Comparison of ENCODE assay signal across 15 cellular contexts in genomic region chr3:135788978-135789377, GRCh38.
DNase-seq lines count a peak whose midpoint lies in the region; ATAC-seq lines count a peak whose summit lies in the region.
"Had no signal": no experiment of that assay in that cellular context is flagged by ENCODE, and none has a peak within 500 bp of the region (broad histone marks: within the 10 kb centered on the region; RNA-seq: fewer than 3 reads in every experiment).

No MANE protein-coding gene starts in this region.

- no peak for DNase-seq in activated naive CD4-positive, alpha-beta T cell treated with anti-CD3 and anti-CD28 coated beads, Interleukin-2, amount 10 ng/mL, durations not matched to agents 7 days and 5 days
- DNase-seq in stimulated activated naive CD8-positive, alpha-beta T cell treated with anti-CD3 and anti-CD28 coated beads, Interleukin-15, amount 100 ng/mL, for 72 hours: no peak
- no peak for DNase-seq in stimulated activated naive CD8-positive, alpha-beta T cell treated with anti-CD3 and anti-CD28 coated beads, Interleukin-15, Interleukin-2, amounts not matched to agents 100 U/mL and 50 U/mL, for 24 hours
- DNase-seq in stimulated activated effector memory CD8-positive, alpha-beta T cell treated with anti-CD3 and anti-CD28 coated beads, Interleukin-12 subunit alpha, Interleukin-12 subunit beta, amount 100 ng/mL, for 72 hours (ENCODE audit: low spot score in 2 of 2): no peak
- DNase-seq: AML-193; Caco-2; Calu3; CD4-positive, alpha-beta T cell; CD8-positive, alpha-beta T cell; DMS79 treated with DMSO at 0.1 percent for 48 hours; GF-D8 had no signal

- ATAC-seq in stimulated activated naive CD8-positive, alpha-beta T cell treated with anti-CD3 and anti-CD28 coated beads, Interleukin-15, amount 100 ng/mL, for 72 hours: peak; percentile 19
- no peak for ATAC-seq in stimulated activated naive CD8-positive, alpha-beta T cell treated with anti-CD3 and anti-CD28 coated beads, Interleukin-15, Interleukin-2, amounts not matched to agents 100 U/mL and 50 U/mL, for 24 hours
- peak; percentile 27 for ATAC-seq in stimulated activated effector memory CD8-positive, alpha-beta T cell treated with anti-CD3 and anti-CD28 coated beads, Interleukin-12 subunit alpha, Interleukin-12 subunit beta, amount 100 ng/mL, for 72 hours
- ATAC-seq in stimulated activated memory B cell treated with anti-CD40 and anti-IgM and Interleukin-4, amounts not matched to agents 10 μg/mL and 1 μg/mL and 100 μg/mL, for 72 hours: no peak
- ATAC-seq: A549; CD8-positive, alpha-beta T cell had no signal

- no peaks in the 10 kb centered on the region for H3K9me3 Mint-ChIP-seq in activated naive CD4-positive, alpha-beta T cell treated with anti-CD3 and anti-CD28 coated beads, Interleukin-2, amount 50 U/mL, for 24 hours
- H3K9me3 Mint-ChIP-seq in activated naive CD4-positive, alpha-beta T cell treated with anti-CD3 and anti-CD28 coated beads, Interleukin-2, amount 10 ng/mL, durations not matched to agents 7 days and 5 days: no peaks in the 10 kb centered on the region
- H3K9me3 Mint-ChIP-seq in stimulated activated naive CD8-positive, alpha-beta T cell treated with anti-CD3 and anti-CD28 coated beads, Interleukin-15, amount 100 ng/mL, for 72 hours: peaks cover 0 to 23% of the 10 kb centered on the region in 2 donors
- peaks cover 7% of the 10 kb centered on the region for H3K9me3 Mint-ChIP-seq in stimulated activated effector memory CD8-positive, alpha-beta T cell treated with anti-CD3 and anti-CD28 coated beads, Interleukin-12 subunit alpha, Interleukin-12 subunit beta, amount 100 ng/mL, for 72 hours
- no peaks in the 10 kb centered on the region for H3K9me3 Mint-ChIP-seq in stimulated activated memory B cell treated with anti-CD40 and anti-IgM and Interleukin-4, amounts not matched to agents 10 μg/mL and 1 μg/mL and 100 μg/mL, for 72 hours

- CTCF ChIA-PET in activated naive CD4-positive, alpha-beta T cell treated with anti-CD3 and anti-CD28 coated beads, Interleukin-2, amount 10 ng/mL, durations not matched to agents 7 days and 5 days (lab: Charles Lee): no interaction called here

- H3K27me3 Mint-ChIP-seq in activated naive CD4-positive, alpha-beta T cell treated with anti-CD3 and anti-CD28 coated beads, Interleukin-2, amount 50 U/mL, for 24 hours: peaks cover 1% of the 10 kb centered on the region
- no peaks in the 10 kb centered on the region for H3K27me3 Mint-ChIP-seq in activated naive CD4-positive, alpha-beta T cell treated with anti-CD3 and anti-CD28 coated beads, Interleukin-2, amount 10 ng/mL, durations not matched to agents 7 days and 5 days
- H3K27me3 Mint-ChIP-seq in stimulated activated naive CD8-positive, alpha-beta T cell treated with anti-CD3 and anti-CD28 coated beads, Interleukin-15, amount 100 ng/mL, for 72 hours: no peaks in the 10 kb centered on the region
- H3K27me3 Mint-ChIP-seq in stimulated activated memory B cell treated with anti-CD40 and anti-IgM and Interleukin-4, amounts not matched to agents 10 μg/mL and 1 μg/mL and 100 μg/mL, for 72 hours: peaks cover 8% of the 10 kb centered on the region
- H3K27me3 Mint-ChIP-seq: CD4-positive, alpha-beta T cell had no signal

- H3K27ac Mint-ChIP-seq in activated naive CD4-positive, alpha-beta T cell treated with anti-CD3 and anti-CD28 coated beads, Interleukin-2, amount 50 U/mL, for 24 hours: peak overlapping the region; percentile 18
- H3K27ac Mint-ChIP-seq in activated naive CD4-positive, alpha-beta T cell treated with anti-CD3 and anti-CD28 coated beads, Interleukin-2, amount 10 ng/mL, durations not matched to agents 7 days and 5 days: no peak overlapping the region
- H3K27ac Mint-ChIP-seq in stimulated activated naive CD8-positive, alpha-beta T cell treated with anti-CD3 and anti-CD28 coated beads, Interleukin-15, amount 100 ng/mL, for 72 hours: peak overlapping the region in 1 of 2 donors; percentile 48
- no peak overlapping the region for H3K27ac Mint-ChIP-seq in stimulated activated effector memory CD8-positive, alpha-beta T cell treated with anti-CD3 and anti-CD28 coated beads, Interleukin-12 subunit alpha, Interleukin-12 subunit beta, amount 100 ng/mL, for 72 hours
- no peak overlapping the region for H3K27ac Mint-ChIP-seq in stimulated activated memory B cell treated with anti-CD40 and anti-IgM and Interleukin-4, amounts not matched to agents 10 μg/mL and 1 μg/mL and 100 μg/mL, for 72 hours
- H3K27ac Mint-ChIP-seq: B cell; CD4-positive, alpha-beta T cell; CD8-positive, alpha-beta T cell had no signal

- no peaks in the 10 kb centered on the region for H3K36me3 Mint-ChIP-seq in activated naive CD4-positive, alpha-beta T cell treated with anti-CD3 and anti-CD28 coated beads, Interleukin-2, amount 50 U/mL, for 24 hours
- no peaks in the 10 kb centered on the region for H3K36me3 Mint-ChIP-seq in activated naive CD4-positive, alpha-beta T cell treated with anti-CD3 and anti-CD28 coated beads, Interleukin-2, amount 10 ng/mL, durations not matched to agents 7 days and 5 days
- no peaks in the 10 kb centered on the region for H3K36me3 Mint-ChIP-seq in stimulated activated effector memory CD8-positive, alpha-beta T cell treated with anti-CD3 and anti-CD28 coated beads, Interleukin-12 subunit alpha, Interleukin-12 subunit beta, amount 100 ng/mL, for 72 hours
- H3K36me3 Mint-ChIP-seq in stimulated activated memory B cell treated with anti-CD40 and anti-IgM and Interleukin-4, amounts not matched to agents 10 μg/mL and 1 μg/mL and 100 μg/mL, for 72 hours: no peaks in the 10 kb centered on the region
- H3K36me3 Mint-ChIP-seq: CD8-positive, alpha-beta T cell had no signal

- H3K4me3 Mint-ChIP-seq in activated naive CD4-positive, alpha-beta T cell treated with anti-CD3 and anti-CD28 coated beads, Interleukin-2, amount 50 U/mL, for 24 hours: no peak overlapping the region
- no peak overlapping the region for H3K4me3 Mint-ChIP-seq in activated naive CD4-positive, alpha-beta T cell treated with anti-CD3 and anti-CD28 coated beads, Interleukin-2, amount 10 ng/mL, durations not matched to agents 7 days and 5 days
- H3K4me3 Mint-ChIP-seq in stimulated activated naive CD8-positive, alpha-beta T cell treated with anti-CD3 and anti-CD28 coated beads, Interleukin-15, amount 100 ng/mL, for 72 hours: no peak overlapping the region
- no peak overlapping the region for H3K4me3 Mint-ChIP-seq in stimulated activated effector memory CD8-positive, alpha-beta T cell treated with anti-CD3 and anti-CD28 coated beads, Interleukin-12 subunit alpha, Interleukin-12 subunit beta, amount 100 ng/mL, for 72 hours
- no peak overlapping the region for H3K4me3 Mint-ChIP-seq in stimulated activated memory B cell treated with anti-CD40 and anti-IgM and Interleukin-4, amounts not matched to agents 10 μg/mL and 1 μg/mL and 100 μg/mL, for 72 hours
- H3K4me3 Mint-ChIP-seq: B cell; CD4-positive, alpha-beta T cell; CD8-positive, alpha-beta T cell had no signal

- H3K4me1 Mint-ChIP-seq in activated naive CD4-positive, alpha-beta T cell treated with anti-CD3 and anti-CD28 coated beads, Interleukin-2, amount 50 U/mL, for 24 hours: no peaks in the 10 kb centered on the region
- no peaks in the 10 kb centered on the region for H3K4me1 Mint-ChIP-seq in activated naive CD4-positive, alpha-beta T cell treated with anti-CD3 and anti-CD28 coated beads, Interleukin-2, amount 10 ng/mL, durations not matched to agents 7 days and 5 days
- no peaks in the 10 kb centered on the region for H3K4me1 Mint-ChIP-seq in stimulated activated naive CD8-positive, alpha-beta T cell treated with anti-CD3 and anti-CD28 coated beads, Interleukin-15, amount 100 ng/mL, for 72 hours
- no peaks in the 10 kb centered on the region for H3K4me1 Mint-ChIP-seq in stimulated activated effector memory CD8-positive, alpha-beta T cell treated with anti-CD3 and anti-CD28 coated beads, Interleukin-12 subunit alpha, Interleukin-12 subunit beta, amount 100 ng/mL, for 72 hours
- peaks cover 15% of the 10 kb centered on the region for H3K4me1 Mint-ChIP-seq in stimulated activated memory B cell treated with anti-CD40 and anti-IgM and Interleukin-4, amounts not matched to agents 10 μg/mL and 1 μg/mL and 100 μg/mL, for 72 hours

Comparison
In these comparisons a context has a peak if more than half of its experiments do, and no peak if none do; other contexts are left out.
1. ATAC-seq: peak in stimulated activated naive CD8-positive, alpha-beta T cell treated with anti-CD3 and anti-CD28 coated beads, Interleukin-15, amount 100 ng/mL, for 72 hours (single experiment) and stimulated activated effector memory CD8-positive, alpha-beta T cell treated with anti-CD3 and anti-CD28 coated beads, Interleukin-12 subunit alpha, Interleukin-12 subunit beta, amount 100 ng/mL, for 72 hours (single experiment); none in stimulated activated naive CD8-positive, alpha-beta T cell treated with anti-CD3 and anti-CD28 coated beads, Interleukin-15, Interleukin-2, amounts not matched to agents 100 U/mL and 50 U/mL, for 24 hours (single experiment) and stimulated activated memory B cell treated with anti-CD40 and anti-IgM and Interleukin-4, amounts not matched to agents 10 μg/mL and 1 μg/mL and 100 μg/mL, for 72 hours (single experiment).